ENCODE assay signal across 8 cellular contexts in the genomic region with DNA sequence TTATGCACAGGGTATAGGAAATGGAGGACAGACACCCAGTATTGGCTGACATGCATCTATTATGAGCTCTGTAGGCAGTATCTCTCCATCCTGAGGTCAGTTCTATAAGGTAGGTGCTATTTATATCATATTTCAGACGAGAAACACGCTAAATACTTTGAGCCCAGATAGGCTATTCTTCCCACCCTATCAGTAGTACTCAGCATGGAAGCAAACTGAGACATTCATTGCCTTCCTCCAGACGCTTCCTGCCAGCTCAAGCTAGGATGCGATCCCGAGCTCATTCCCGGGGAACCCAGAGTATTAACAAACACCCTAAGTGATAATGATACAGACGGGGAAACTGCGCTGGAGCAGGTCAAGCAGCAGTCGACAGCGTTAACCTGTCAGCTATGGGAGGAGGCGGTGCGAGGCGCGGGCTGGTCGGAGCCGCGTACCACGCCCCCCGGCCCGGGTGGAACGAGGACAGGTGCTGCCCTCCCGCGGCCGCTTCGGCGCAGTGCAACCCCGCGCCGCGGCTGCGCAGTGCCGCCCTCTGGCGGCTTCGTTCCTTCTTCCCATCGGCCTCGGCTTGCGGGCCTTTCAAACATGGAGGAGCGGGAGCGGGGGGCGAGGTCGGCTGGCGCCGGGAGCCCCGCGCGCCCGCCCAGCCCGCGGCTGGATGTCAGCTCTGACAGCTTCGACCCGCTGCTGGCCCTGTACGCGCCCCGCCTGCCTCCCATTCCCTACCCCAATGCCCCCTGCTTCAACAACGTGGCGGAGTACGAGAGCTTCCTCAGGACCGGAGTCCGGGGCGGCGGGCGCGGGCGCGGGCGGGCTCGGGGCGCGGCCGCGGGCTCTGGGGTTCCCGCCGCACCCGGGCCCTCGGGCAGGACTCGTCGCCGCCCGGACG. TPM values are rescaled to one million over a fixed set of nuclear protein-coding genes. Genes with fewer than 3 reads are reported as not detected.
A peak's percentile ranks its signal among the peaks of the same experiment; 100 is the strongest.
DNase-seq lines count a peak whose midpoint lies in the region; ATAC-seq and TF ChIP-seq lines count a peak whose summit lies in the region.

TSS of gene LSM11 (plus strand) at position 550 of the 892 bp plus-strand sequence. CDS start at position 589, 39 bp downstream.

- H3K4me3 ChIP-seq in GM23248: peak within 1 kb of the TSS; percentile 85
- peak within 1 kb of the TSS; percentile 86 for H3K4me3 ChIP-seq in fibroblast of the aortic adventitia (ENCODE audit: low read depth, low read length)
- peak within 1 kb of the TSS; percentile 85 for H3K4me3 ChIP-seq in neural cell (ENCODE audit: low read length)

- H4K20me1 ChIP-seq in GM23248 (ENCODE audit: insufficient read depth) (no peaks in the 10 kb centered on the region), neural cell (ENCODE audit: insufficient read depth) (no peaks in the 10 kb centered on the region)

- peaks cover under 1% of the 10 kb centered on the region; the same call in 1 of the 2 replicates for H3K36me3 ChIP-seq in GM23248 (ENCODE audit: low read depth)
- peaks cover 31% of the 10 kb centered on the region for H3K36me3 ChIP-seq in KOPT-K1 (ENCODE audit: insufficient read depth, low read length)
- H3K36me3 ChIP-seq in neural cell (ENCODE audit: insufficient read depth, low read length): no peaks in the 10 kb centered on the region

- H3K4me2 ChIP-seq in GM23248 (ENCODE audit: unreplicated experiment): peak within 1 kb of the TSS; percentile 99
- H3K4me2 ChIP-seq in neural cell (ENCODE audit: low read length): peak within 1 kb of the TSS; percentile 90

- H3K27me3 Mint-ChIP-seq in activated T-helper 2 cell treated with anti-CD3 and anti-CD28 coated beads, Interferon-gamma antibody, Interleukin-2, Interleukin-4, amounts not matched to agents 10 μg/mL and 5 μg/mL and 100 μg/mL, durations not matched to agents 14 hours and 24 hours and 36 hours (ENCODE audit: low read depth): no peaks in the 10 kb centered on the region
- H3K27me3 Mint-ChIP-seq in stimulated activated naive CD8-positive, alpha-beta T cell treated with anti-CD3 and anti-CD28 coated beads, Interleukin-15, amount 100 ng/mL, for 72 hours: no peaks in the 10 kb centered on the region

- H3K27ac Mint-ChIP-seq in activated T-helper 2 cell treated with anti-CD3 and anti-CD28 coated beads, Interferon-gamma antibody, Interleukin-2, Interleukin-4, amounts not matched to agents 10 μg/mL and 5 μg/mL and 100 μg/mL, durations not matched to agents 14 hours and 24 hours and 36 hours: peak within 1 kb of the TSS; percentile 82
- H3K27ac Mint-ChIP-seq in stimulated activated naive CD8-positive, alpha-beta T cell treated with anti-CD3 and anti-CD28 coated beads, Interleukin-15, amount 100 ng/mL, for 72 hours: peak within 1 kb of the TSS; percentile 77 to 93

- DNase-seq in ELR (ENCODE audit: low read depth): peak; percentile 87
- DNase-seq in GM23248: peak; percentile 94
- peak; percentile 83 for DNase-seq in RKO (ENCODE audit: low spot score)
- DNase-seq in activated T-helper 2 cell treated with anti-CD3 and anti-CD28 coated beads, Interferon-gamma antibody, Interleukin-2, Interleukin-4, amounts not matched to agents 10 μg/mL and 5 μg/mL and 100 μg/mL, durations not matched to agents 14 hours and 24 hours and 36 hours (ENCODE audit: low spot score): peak; percentile 89
- peak; percentile 72 for DNase-seq in fibroblast of the aortic adventitia (ENCODE audit: low read depth)
- DNase-seq in stimulated activated naive CD8-positive, alpha-beta T cell treated with anti-CD3 and anti-CD28 coated beads, Interleukin-15, amount 100 ng/mL, for 72 hours: peak; percentile 90 to 95

- H3K9me2 ChIP-seq in GM23248 (ENCODE audit: insufficient read depth) (no peaks in the 10 kb centered on the region), neural cell (ENCODE audit: insufficient read depth, low read length) (no peaks in the 10 kb centered on the region)

- ATAC-seq in stimulated activated naive CD8-positive, alpha-beta T cell treated with anti-CD3 and anti-CD28 coated beads, Interleukin-15, amount 100 ng/mL, for 72 hours: peak; percentile 91

- TF ChIP-seq CTCF in fibroblast of the aortic adventitia (IDR thresholded peaks at IDR 0.05; ENCODE audit: insufficient read depth, low read length): peak; percentile 79
- peak; percentile 100 for TF ChIP-seq CTCF in neural cell (IDR thresholded peaks at IDR 0.05; ENCODE audit: poor library complexity, severe bottlenecking)

- TF ChIP-seq RAD21 in neural cell (conservative IDR thresholded peaks at IDR 0.05): peak; percentile 91

- H3K9ac ChIP-seq in GM23248 (peak within 1 kb of the TSS; percentile 81), neural cell (ENCODE audit: low read length) (peak within 1 kb of the TSS; percentile 76)

- 1 to 2% methylated on average over 40 to 60 of the region's 80 CpGs for WGBS in GM23248 (ENCODE audit: low coverage in 1 of 2, low lambda C conversion rate in 2 of 2, missing lambda C conversion rate in 2 of 2), 2 experiments

- H3K36me3 Mint-ChIP-seq in activated T-helper 2 cell treated with anti-CD3 and anti-CD28 coated beads, Interferon-gamma antibody, Interleukin-2, Interleukin-4, amounts not matched to agents 10 μg/mL and 5 μg/mL and 100 μg/mL, durations not matched to agents 14 hours and 24 hours and 36 hours (ENCODE audit: low read depth): peaks cover 35% of the 10 kb centered on the region

- peak within 1 kb of the TSS; percentile 99 for H2AFZ ChIP-seq in GM23248
- H2AFZ ChIP-seq in neural cell (ENCODE audit: low read depth, low read length): peak within 1 kb of the TSS; percentile 58

- TF ChIP-seq EP300 in neural cell (conservative IDR thresholded peaks at IDR 0.05; ENCODE audit: poor library complexity, severe bottlenecking): peak; percentile 42

- H3K4me1 ChIP-seq in GM23248 (ENCODE audit: insufficient read depth): peaks cover 1% of the 10 kb centered on the region

- H3K9me3 ChIP-seq in GM23248 (ENCODE audit: low read depth) (no peaks in the 10 kb centered on the region), KOPT-K1 (ENCODE audit: insufficient read depth, low read length, poor library complexity, severe bottlenecking) (no peaks in the 10 kb centered on the region), neural cell (ENCODE audit: low read length) (no peaks in the 10 kb centered on the region)

- H3F3A ChIP-seq in GM23248 (ENCODE audit: insufficient read depth) (peaks cover 3% of the 10 kb centered on the region), neural cell (ENCODE audit: insufficient read depth, low read length, poor library complexity, severe bottlenecking) (no peaks in the 10 kb centered on the region)

- H3K4me1 Mint-ChIP-seq in activated T-helper 2 cell treated with anti-CD3 and anti-CD28 coated beads, Interferon-gamma antibody, Interleukin-2, Interleukin-4, amounts not matched to agents 10 μg/mL and 5 μg/mL and 100 μg/mL, durations not matched to agents 14 hours and 24 hours and 36 hours (ENCODE audit: low read depth): peaks cover 35% of the 10 kb centered on the region
- H3K4me1 Mint-ChIP-seq in stimulated activated naive CD8-positive, alpha-beta T cell treated with anti-CD3 and anti-CD28 coated beads, Interleukin-15, amount 100 ng/mL, for 72 hours: peaks cover 46% of the 10 kb centered on the region

- H3K9me3 Mint-ChIP-seq in activated T-helper 2 cell treated with anti-CD3 and anti-CD28 coated beads, Interferon-gamma antibody, Interleukin-2, Interleukin-4, amounts not matched to agents 10 μg/mL and 5 μg/mL and 100 μg/mL, durations not matched to agents 14 hours and 24 hours and 36 hours: no peaks in the 10 kb centered on the region
- H3K9me3 Mint-ChIP-seq in stimulated activated naive CD8-positive, alpha-beta T cell treated with anti-CD3 and anti-CD28 coated beads, Interleukin-15, amount 100 ng/mL, for 72 hours: no peaks in the 10 kb centered on the region

- intact Hi-C loops in activated T-helper 2 cell treated with anti-CD3 and anti-CD28 coated beads, Interferon-gamma antibody, Interleukin-2, Interleukin-4, amounts not matched to agents 10 μg/mL and 5 μg/mL and 100 μg/mL, durations not matched to agents 14 hours and 24 hours and 36 hours (cut with micrococcal nuclease): loop anchor here (1.0 to 10.0 kb wide), 6 partner anchors 12 to 599 kb away; partner anchors contain the start of genes MED7 and THG1L

- H3K27ac ChIP-seq in GM23248 (no peak within 1 kb of the TSS), KOPT-K1 (ENCODE audit: low read depth, low read length, poor library complexity, severe bottlenecking) (peak within 1 kb of the TSS; percentile 67), neural cell (ENCODE audit: low read length) (peak within 1 kb of the TSS; percentile 40)

- H3K79me2 ChIP-seq in GM23248 (ENCODE audit: insufficient read depth): no peaks in the 10 kb centered on the region
- peaks cover 13% of the 10 kb centered on the region for H3K79me2 ChIP-seq in neural cell (replicated peaks; ENCODE audit: insufficient read depth, low read length)

- in situ Hi-C loops in GM23248 (cut with MboI): loop anchor here (25.0 kb wide), 1 partner anchor 406 kb away; a partner anchor contains a TSS

- H3K27me3 ChIP-seq in GM23248 (replicated peaks; ENCODE audit: insufficient read depth) (no peaks in the 10 kb centered on the region), neural cell (ENCODE audit: insufficient read depth, low read depth, low read length) (no peaks in the 10 kb centered on the region)

- peak within 1 kb of the TSS; percentile 90 for H3K4me3 Mint-ChIP-seq in activated T-helper 2 cell treated with anti-CD3 and anti-CD28 coated beads, Interferon-gamma antibody, Interleukin-2, Interleukin-4, amounts not matched to agents 10 μg/mL and 5 μg/mL and 100 μg/mL, durations not matched to agents 14 hours and 24 hours and 36 hours (ENCODE audit: low read depth)
- H3K4me3 Mint-ChIP-seq in stimulated activated naive CD8-positive, alpha-beta T cell treated with anti-CD3 and anti-CD28 coated beads, Interleukin-15, amount 100 ng/mL, for 72 hours: peak within 1 kb of the TSS; percentile 81 to 97

TF ChIP-seq in neural cell, 6 proteins besides CTCF, POLR2A, EP300 and RAD21 (continues in another document):
- TF ChIP-seq TAF1 (IDR thresholded peaks at IDR 0.05; ENCODE audit: low read depth): no peak
- peak; percentile 90 for TF ChIP-seq SMC3 (conservative IDR thresholded peaks at IDR 0.05; ENCODE audit: poor library complexity)
- TF ChIP-seq EZH2 (IDR thresholded peaks at IDR 0.05; ENCODE audit: borderline replicate concordance, insufficient read depth, low read length, poor library complexity, severe bottlenecking): no peak
- TF ChIP-seq MXI1 (conservative IDR thresholded peaks at IDR 0.05; ENCODE audit: poor library complexity, severe bottlenecking): peak; percentile 94

RNA-seq across cellular contexts. Expression of gene LSM11, which starts in this region (rescaled TPM):
- 2.1 and 4.0 TPM in 2 replicates for total RNA-seq in GM23248 (2014; rRNA removed; shearing (Covaris generic))
- polyA plus RNA-seq in GM23248 (2016; fragmentation: Nextera tagmentation; extraction: Ambion mirVana) (0.52 and 0.79 TPM in 2 replicates), neural cell (26.4 and 30.6 TPM in 2 replicates)
- total RNA-seq in activated T-helper 2 cell treated with anti-CD3 and anti-CD28 coated beads, Interferon-gamma antibody, Interleukin-2, Interleukin-4, amounts not matched to agents 10 μg/mL and 5 μg/mL and 100 μg/mL, durations not matched to agents 14 hours and 24 hours and 36 hours: 8.7 and 8.9 TPM in 2 replicates
- 4.9 and 5.2 TPM in 2 replicates for total RNA-seq in fibroblast of the aortic adventitia (ENCODE audit: low replicate concordance)
- polyA minus RNA-seq in neural cell: 64.8 and 71.3 TPM in 2 replicates

Comparison
In these comparisons a context has a peak if more than half of its experiments do, and no peak if none do; other contexts are left out.
1. RNA of gene LSM11 (polyA plus RNA-seq): 26.4 to 30.6 TPM in neural cell; 0.52 to 0.79 TPM in GM23248; every median in the first group is over 10 times any median in the second.
2. Peak in every context shown above with its lines, with median percentiles within 50 percentile points of each other: DNase-seq and H3K4me3 ChIP-seq.